In the genomic region with DNA sequence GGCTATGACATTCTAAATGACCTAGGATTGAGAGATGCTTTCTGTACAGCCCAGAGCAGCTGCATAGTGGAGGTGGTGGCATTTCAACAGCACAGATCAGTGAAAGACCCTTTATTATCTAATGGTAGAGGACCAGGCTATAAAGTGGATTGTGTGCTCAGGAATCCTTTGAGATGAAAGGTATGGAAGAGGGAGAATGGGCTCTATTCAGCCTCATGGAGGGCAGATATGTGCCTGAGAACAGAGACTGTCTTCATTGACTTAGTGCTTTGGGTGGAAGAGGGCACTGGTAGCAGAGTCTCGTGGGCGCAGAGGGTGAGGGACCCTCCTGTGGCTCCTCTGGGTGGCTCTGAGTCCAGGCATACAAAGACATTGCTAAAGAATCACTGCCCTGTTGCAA, we compare ENCODE assay signal across 33 cellular contexts.
"Had no signal": no experiment of that assay in that cellular context is flagged by ENCODE, and none has a peak within 500 bp of the region (broad histone marks: within the 10 kb centered on the region; RNA-seq: fewer than 3 reads in every experiment).

No MANE protein-coding gene starts in this region.

- DNase-seq: Karpas-422, Kasumi-1, KG1, MG63, MM.1S, MV-4-11, NCI-H1048, NCI-H1092, NCI-H1092 treated with DMSO at 0.1 percent for 48 hours, NCI-H1105, NCI-H1105 treated with DMSO at 0.1 percent for 48 hours, NCI-H1417 treated with DMSO at 0.1 percent for 48 hours, NCI-H1436, NCI-H1436 treated with DMSO at 0.1 percent for 48 hours, NCI-H146, NCI-H1694, NCI-H1694 treated with DMSO at 0.1 percent for 48 hours, NCI-H187, NCI-H187 treated with DMSO at 0.1 percent for 48 hours, NCI-H1930, NCI-H2029, NCI-H2029 treated with DMSO at 0.1 percent for 48 hours, NCI-H2081, NCI-H2081 treated with DMSO at 0.1 percent for 48 hours, NCI-H2107, NCI-H2171, NCI-H2171 treated with DMSO at 0.1 percent for 48 hours, NCI-H2227 treated with DMSO at 0.1 percent for 48 hours, NCI-H226, NCI-H345, NCI-H510A, NCI-H510A treated with DMSO at 0.1 percent for 48 hours had no signal

- H3K36me3 ChIP-seq: MG63 had no signal

- H3K27ac ChIP-seq: KMS-11 had no signal

- H3K27me3 ChIP-seq: MG63 had no signal

- H3K9me3 ChIP-seq: MG63 had no signal

- H3K4me3 ChIP-seq: MG63 had no signal

- H3K9ac ChIP-seq: KMS-11 had no signal

- H3K4me2 ChIP-seq: KMS-11 had no signal
